ENCODE assay signal across 8 cellular contexts in the genomic region with DNA sequence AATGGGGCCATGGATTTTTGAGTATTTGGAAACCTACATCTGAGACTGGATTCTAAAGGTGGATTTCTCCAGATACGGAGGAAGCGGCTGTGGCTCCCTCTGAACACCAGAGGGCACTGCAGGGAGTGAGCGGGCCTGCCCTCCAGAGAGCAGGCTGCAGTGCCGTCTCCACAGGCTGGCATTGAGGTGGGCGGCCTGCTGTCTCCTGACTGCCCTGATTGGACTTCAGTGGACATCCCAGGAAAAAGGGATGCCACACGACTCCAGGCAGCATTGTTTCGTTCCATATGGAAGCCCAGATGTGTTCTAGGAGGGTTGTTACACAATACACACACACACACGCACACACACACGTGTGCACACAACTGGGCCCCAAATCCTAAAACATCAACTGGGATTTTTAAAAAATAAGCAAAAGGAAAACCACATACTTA. TPM values are rescaled to one million over a fixed set of nuclear protein-coding genes. Genes with fewer than 3 reads are reported as not detected.
DNase-seq lines count a peak whose midpoint lies in the region; TF ChIP-seq lines count a peak whose summit lies in the region.

No MANE protein-coding gene starts in this region.

- H4K5ac ChIP-seq in H9 (ENCODE audit: insufficient read length, low read depth, low read length): no peak overlapping the region

- H3K23me2 ChIP-seq in H9 (ENCODE audit: insufficient read length, low read depth, low read length, poor library complexity, severe bottlenecking): no peaks in the 10 kb centered on the region

- H3K56ac ChIP-seq in H9 (ENCODE audit: insufficient read length, low read depth, low read length): no peak overlapping the region

- no CpG with 5 or more reads among the region's 9 CpGs for WGBS in H9 (ENCODE audit: extremely low coverage, insufficient read length, low lambda C conversion rate)

- peaks cover 27 to 38% of the 10 kb centered on the region in 2 experiments for H3K4me1 Mint-ChIP-seq in H9

- no peak overlapping the region for H3K14ac ChIP-seq in H9 (ENCODE audit: insufficient read depth, low read length)

- no peaks in the 10 kb centered on the region for H3K36me3 Mint-ChIP-seq in H9 (ENCODE audit: insufficient read depth in 1 of 3, low read depth in 3 of 3)

- no peaks in the 10 kb centered on the region for H3K79me1 ChIP-seq in H9 (ENCODE audit: insufficient read depth, low read depth, low read length, poor library complexity, severe bottlenecking)

- H2BK12ac ChIP-seq in H9 (ENCODE audit: insufficient read length, low read depth, low read length): no peak overlapping the region

- no peak overlapping the region for H3T11ph ChIP-seq in H9 (ENCODE audit: low read length)

- H2AK5ac ChIP-seq in H9 (ENCODE audit: insufficient read length, low read length): no peak overlapping the region

- H4K20me1 ChIP-seq in H9 (ENCODE audit: control insufficient read depth, insufficient read depth, insufficient read length): no peaks in the 10 kb centered on the region

- H3K27me3 ChIP-seq in BE2C: peaks cover 14% of the 10 kb centered on the region
- H3K27me3 ChIP-seq in H9 (ENCODE audit: insufficient read depth, low read length): no peaks in the 10 kb centered on the region
- H3K27me3 ChIP-seq in vagina: no peaks in the 10 kb centered on the region

- H3K4ac ChIP-seq in H9 (ENCODE audit: low read depth, low read length): no peak overlapping the region

- no peak overlapping the region for H3K23ac ChIP-seq in H9 (ENCODE audit: insufficient read length, low read depth, low read length)

- H3K4me1 ChIP-seq in BE2C: no peaks in the 10 kb centered on the region
- peaks cover 12% of the 10 kb centered on the region; the same call in 1 of the 2 replicates for H3K4me1 ChIP-seq in H9 (ENCODE audit: insufficient read depth, low read length)
- H3K4me1 ChIP-seq in vagina: no peaks in the 10 kb centered on the region

- H3K9me3 ChIP-seq in BE2C (no peaks in the 10 kb centered on the region), H9 (ENCODE audit: control insufficient read depth, low read depth, low read length) (no peaks in the 10 kb centered on the region), vagina (no peaks in the 10 kb centered on the region)

- H2AFZ ChIP-seq in H9 (ENCODE audit: low read length): no peak overlapping the region

- no peak overlapping the region; a peak in 1 of 5 replicates for H3K4me3 Mint-ChIP-seq in H9

- H3K79me2 ChIP-seq in H9 (ENCODE audit: insufficient read depth, low read length): no peaks in the 10 kb centered on the region

- no peak for TF ChIP-seq POLR2A in vagina (IDR thresholded peaks at IDR 0.05)

- H4K91ac ChIP-seq in H9 (ENCODE audit: insufficient read length, low read depth, low read length): no peak overlapping the region

- intact Hi-C loops in vagina (cut with DNase I): no loop called here

- H3K9ac ChIP-seq in H9 (ENCODE audit: extremely low read depth, insufficient read length, low read length): no peak overlapping the region

- H3K4me2 ChIP-seq in H9 (ENCODE audit: insufficient read depth, insufficient read length, low read length): no peak overlapping the region

- peak; percentile 79 for DNase-seq in BE2C
- DNase-seq in H9: peak; percentile 80
- peak; percentile 6 for DNase-seq in NCI-H774 (lab: John Stamatoyannopoulos, UW)
- peak; percentile 47 for DNase-seq in activated T-cell treated with anti-CD3 and anti-CD28 coated beads, Interleukin-2, amount 50 U/mL, for 1 hour
- peak; percentile 3 for DNase-seq in fibroblast of the conjunctiva (ENCODE audit: low read depth)
- DNase-seq in non-pigmented ciliary epithelial cell (ENCODE audit: low read depth): peak; percentile 4
- peak; percentile 37 to 79 for DNase-seq in vagina (ENCODE audit: extremely low spot score in 2 of 2)
- no peak for DNase-seq in SHP77 (lab: John Stamatoyannopoulos, UW)

- no peak overlapping the region for H3K27ac Mint-ChIP-seq in H9

- H3K36me3 ChIP-seq in BE2C (no peaks in the 10 kb centered on the region), vagina (no peaks in the 10 kb centered on the region)

- H3K27ac ChIP-seq in H9 (ENCODE audit: insufficient read length, low read depth, low read length) (no peak overlapping the region), vagina (no peak overlapping the region)

- no peak overlapping the region for H4K8ac ChIP-seq in H9 (replicated peaks; ENCODE audit: insufficient read length, low read depth, low read length)

- H2BK5ac ChIP-seq in H9 (ENCODE audit: insufficient read length, low read length): no peak overlapping the region

- H3K27me3 Mint-ChIP-seq in H9 (ENCODE audit: low read depth): peaks cover 22% of the 10 kb centered on the region

- no peaks in the 10 kb centered on the region for H3K9me3 Mint-ChIP-seq in H9

- no peak overlapping the region for H2BK20ac ChIP-seq in H9 (ENCODE audit: low read depth, low read length, poor library complexity, severe bottlenecking)

- no peak overlapping the region for H2BK120ac ChIP-seq in H9 (ENCODE audit: low read depth, low read length, poor library complexity, severe bottlenecking)

- TF ChIP-seq CTCF in BE2C (IDR thresholded peaks at IDR 0.05; ENCODE audit: low read depth, low read length): peak; percentile 87
- TF ChIP-seq CTCF in H9 (conservative IDR thresholded peaks at IDR 0.05): peak; percentile 89
- TF ChIP-seq CTCF in vagina (IDR thresholded peaks at IDR 0.05): peak; percentile 19 to 39 (median 38)

- no peak overlapping the region for H3K4me3 ChIP-seq in BE2C (ENCODE audit: low read depth, low read length)
- H3K4me3 ChIP-seq in vagina: no peak overlapping the region

- no peak overlapping the region for H3K18ac ChIP-seq in H9 (ENCODE audit: insufficient read length, low read depth, low read length)

- no peak overlapping the region for H2BK15ac ChIP-seq in H9 (ENCODE audit: low read depth, low read length)

RNA-seq across cellular contexts. Expression of gene ANO2, which starts 20.9 kb away (rescaled TPM):
- not detected for polyA plus RNA-seq in BE2C (2012; ENCODE audit: insufficient read depth, insufficient read length, low read depth)
- total RNA-seq in H9 (2021): 3.8 and 4.2 TPM in 2 replicates
- total RNA-seq in vagina: 18.7 TPM

Comparison
In these comparisons a context has a peak if more than half of its experiments do, and no peak if none do; other contexts are left out.
1. DNase-seq: peak in BE2C (single experiment), H9 (single experiment), NCI-H774 (single experiment), activated T-cell treated with anti-CD3 and anti-CD28 coated beads, Interleukin-2, amount 50 U/mL, for 1 hour (single experiment), fibroblast of the conjunctiva (single experiment), non-pigmented ciliary epithelial cell (single experiment) and vagina (2 of 2); none in SHP77 (0 of 2).
2. CTCF ChIP-seq: peak in every context shown above with its lines; median percentile 89 in H9; 87 in BE2C; 38 in vagina.